Comparison of ENCODE assay signal across 17 cellular contexts in genomic region chr3:126317029-126317996, GRCh38. TPM values are rescaled to one million over a fixed set of nuclear protein-coding genes. Genes with fewer than 3 reads are reported as not detected.
DNase-seq lines count a peak whose midpoint lies in the region; ATAC-seq, FAIRE-seq and TF ChIP-seq lines count a peak whose summit lies in the region.
"Had no signal": no experiment of that assay in that cellular context is flagged by ENCODE, and none has a peak within 500 bp of the region (broad histone marks: within the 10 kb centered on the region; RNA-seq: fewer than 3 reads in every experiment).

No MANE protein-coding gene starts in this region.

- H3K27ac ChIP-seq in K562 (ENCODE audit: extremely low read depth, low read depth, low read length) (no peak overlapping the region), upper lobe of right lung (no peak overlapping the region)
- H3K27ac ChIP-seq: A549; BLaER1 treated with 17β-estradiol and CSF1 and Interleukin-3, amounts not matched to agents 10 nM and 100 nM; KMS-11 had no signal

- CTCF ChIA-PET in K562 (lab: Yijun Ruan, JAX; ENCODE audit: low intra/inter-chr PET ratio): no interaction called here

- no peak for FAIRE-seq in K562 (lab: Jason Lieb, UNC)
- FAIRE-seq: A549 had no signal

- TF ChIP-seq RAD21 in K562 (CRISPR knock-in tag; conservative IDR thresholded peaks at IDR 0.05 in 1 of 2, IDR thresholded peaks at IDR 0.05 in 1 of 2): no peak

- TF ChIP-seq EP300 in K562 (IDR thresholded peaks at IDR 0.05; ENCODE audit: low read length): no peak

- H3K9me1 ChIP-seq in K562 (ENCODE audit: control insufficient read depth, insufficient read depth, low read length): no peaks in the 10 kb centered on the region

- TF ChIP-seq POLR2A in K562 (conservative IDR thresholded peaks at IDR 0.05): no peak

- no peak overlapping the region for H3K4me2 ChIP-seq in K562 (ENCODE audit: insufficient read depth, low read length)
- H3K4me2 ChIP-seq: A549; BLaER1 treated with 17β-estradiol and CSF1 and Interleukin-3, amounts not matched to agents 10 nM and 100 nM; GM23338; KMS-11 had no signal

- no peaks in the 10 kb centered on the region for H3K9me3 ChIP-seq in K562 (replicated peaks; ENCODE audit: control insufficient read depth, insufficient read depth, low read depth, low read length)
- no peaks in the 10 kb centered on the region for H3K9me3 ChIP-seq in upper lobe of right lung
- H3K9me3 ChIP-seq: A549 had no signal

- DNase-seq in activated CD8-positive, alpha-beta memory T cell treated with anti-CD3 and anti-CD28 coated beads for 24 hours: peak; percentile 30
- no peak for DNase-seq in activated CD8-positive, alpha-beta memory T cell treated with anti-CD3 and anti-CD28 coated beads, Interleukin-2, amount 50 U/mL, for 4 hours
- DNase-seq in K562 (ENCODE audit: extremely low read depth in 1 of 4, low spot score in 3 of 4): no peak
- DNase-seq in kidney tubule cell (ENCODE audit: low spot score): peak; percentile 6
- peak; percentile 55 for DNase-seq in upper lobe of right lung
- DNase-seq in activated gamma-delta T cell (lab: John Stamatoyannopoulos, UW): no peak
- no peak for DNase-seq in middle frontal gyrus (ENCODE audit: extremely low spot score, low spot score)
- no peak for DNase-seq in NCI-H146 (lab: John Stamatoyannopoulos, UW)
- DNase-seq: DMS79 treated with DMSO at 0.1 percent for 48 hours; HFFc6; NCI-H1105; NCI-H1694 treated with DMSO at 0.1 percent for 48 hours; NK-92 treated with Interleukin-12 subunit alpha and Interleukin-12 subunit beta, amount 100 ng/mL, for 24 hours had no signal

- in situ Hi-C loops in K562 (cut with MboI): no loop called here

- H3K9ac ChIP-seq in K562 (ENCODE audit: insufficient read depth in 1 of 2, low read depth in 2 of 2, low read length in 2 of 2): no peak overlapping the region
- H3K9ac ChIP-seq: BLaER1 treated with 17β-estradiol and CSF1 and Interleukin-3, amounts not matched to agents 10 nM and 100 nM; KMS-11 had no signal

- POLR2A ChIA-PET in K562 (lab: Yijun Ruan, JAX): interaction anchor here (0.6 to 1.4 kb wide), 2 partner anchors 30 to 155 kb away, joined by 3 to 4 read pairs; no protein-coding TSS in a partner anchor

- H3K36me3 ChIP-seq in K562 (ENCODE audit: control insufficient read depth, insufficient read depth, low read length): no peaks in the 10 kb centered on the region
- H3K36me3 ChIP-seq in upper lobe of right lung: no peaks in the 10 kb centered on the region
- H3K36me3 ChIP-seq: BLaER1 treated with 17β-estradiol and CSF1 and Interleukin-3, amounts not matched to agents 10 nM and 100 nM had no signal

- H3K4me1 ChIP-seq in K562 (replicated peaks in 1 of 2; ENCODE audit: control insufficient read depth in 2 of 2, insufficient read depth in 2 of 2, low read length in 2 of 2) (no peaks in the 10 kb centered on the region), upper lobe of right lung (no peaks in the 10 kb centered on the region)
- H3K4me1 ChIP-seq: A549; BLaER1 treated with 17β-estradiol and CSF1 and Interleukin-3, amounts not matched to agents 10 nM and 100 nM had no signal

- no peak overlapping the region for H2AFZ ChIP-seq in K562 (ENCODE audit: low read depth, low read length)
- H2AFZ ChIP-seq: GM23338 had no signal

- ATAC-seq in K562 (no peak), upper lobe of right lung (no peak)
- ATAC-seq: A549 had no signal

- 4% methylated on average over 13 of the region's 14 CpGs for WGBS in K562 (ENCODE audit: insufficient coverage, low coverage, missing lambda C conversion rate)

- intact Hi-C loops in K562 (cut with micrococcal nuclease): no loop called here
- intact Hi-C loops in upper lobe of right lung (cut with DNase I): no loop called here

- BruUV-seq in K562 (replicated peaks; lab: Mats Ljungman, UMichigan): no TSS peak

- no peaks in the 10 kb centered on the region for H4K20me1 ChIP-seq in K562 (replicated peaks; ENCODE audit: control insufficient read depth, insufficient read depth, low read length)
- H4K20me1 ChIP-seq: BLaER1 treated with 17β-estradiol and CSF1 and Interleukin-3, amounts not matched to agents 10 nM and 100 nM had no signal

- no peak for TF ChIP-seq CTCF in K562 (IDR thresholded peaks at IDR 0.05 in 2 of 3, conservative IDR thresholded peaks at IDR 0.05 in 1 of 3; ENCODE audit: insufficient read depth in 2 of 3, low read depth in 1 of 3, low read length in 3 of 3)
- TF ChIP-seq CTCF in upper lobe of right lung (IDR thresholded peaks at IDR 0.05): no peak

- H3K4me3 ChIP-seq in K562 (no peak overlapping the region), upper lobe of right lung (no peak overlapping the region)
- H3K4me3 ChIP-seq: A549; BLaER1 treated with 17β-estradiol and CSF1 and Interleukin-3, amounts not matched to agents 10 nM and 100 nM; GM23338 had no signal

- H3K27me3 ChIP-seq in K562 (ENCODE audit: control insufficient read depth in 2 of 2, insufficient read depth in 2 of 2, low read length in 2 of 2): peaks cover 0 to 34% of the 10 kb centered on the region in 2 experiments; a peak in 4 of 5 replicates
- H3K27me3 ChIP-seq in upper lobe of right lung: no peaks in the 10 kb centered on the region
- H3K27me3 ChIP-seq: BLaER1 treated with 17β-estradiol and CSF1 and Interleukin-3, amounts not matched to agents 10 nM and 100 nM had no signal

- no peaks in the 10 kb centered on the region for H3K79me2 ChIP-seq in K562 (ENCODE audit: control insufficient read depth, insufficient read depth, low read length)

TF ChIP-seq in K562, 482 proteins besides CTCF, POLR2A, EP300 and RAD21:
- no peak for TF ChIP-seq PURB (CRISPR knock-in tag; IDR thresholded peaks at IDR 0.05; ENCODE audit: low read depth)
- peak; percentile 40; the same call in 1 of the 2 replicates for TF ChIP-seq NFIC (IDR thresholded peaks at IDR 0.05)

RNA-seq across cellular contexts. Expression of gene KLF15, which starts 39.9 kb away (rescaled TPM):
- total RNA-seq in K562 (2011; cell fraction: chromatin; rRNA removed; ENCODE audit: low replicate concordance): 2.5 and 7.4 TPM in 2 replicates
- 6.7 and 7.2 TPM in 2 replicates for total RNA-seq in K562 (2011; cell fraction: nucleolus; rRNA removed)
- total RNA-seq in K562 (2011; cell fraction: nucleoplasm; rRNA removed): 2.3 and 4.8 TPM in 2 replicates
- total RNA-seq in K562 (2014; rRNA removed) (3.5 and 3.7 TPM in 2 replicates), K562 (2014; rRNA removed; fragmentation: Illumina TruSeq; extraction: Trizol) (0.91 and 1.1 TPM in 2 replicates), K562 (2015; rRNA removed; fragmentation: Illumina TruSeq; extraction: Trizol) (0.83 and 0.91 TPM in 2 replicates), K562 (2021) (3.7 and 4.8 TPM in 2 replicates), upper lobe of right lung (44.6 TPM)
- polyA plus RNA-seq in K562 (2011; rRNA removed) (1.7 and 1.9 TPM in 2 replicates), K562 (2014; fragmentation: Illumina TruSeq; extraction: Trizol) (1.2 and 1.8 TPM in 2 replicates), K562 (2014; fragmentation: Nextera tagmentation; extraction: Ambion mirVana) (under 1 TPM; 0.08 to 0.13 TPM), K562 (2014; rRNA removed) (2.8 and 3.2 TPM in 2 replicates)
- polyA plus RNA-seq in K562 (2011; cell fraction: cytosol; rRNA removed): 1.5 and 4.3 TPM in 2 replicates
- 2.5 and 4.1 TPM in 2 replicates for polyA plus RNA-seq in K562 (2011; cell fraction: nucleus; rRNA removed)
- polyA plus RNA-seq in K562 (2012): 1.1 TPM in 2 replicates
- polyA minus RNA-seq in K562 (2011; rRNA and poly(A)+ RNA removed): 0.63 and 0.67 TPM in 2 replicates
- polyA minus RNA-seq in K562 (2011; cell fraction: cytosol; rRNA and poly(A)+ RNA removed): 0.46 and 0.76 TPM in 2 replicates
- polyA minus RNA-seq in K562 (2011; cell fraction: nucleus; rRNA and poly(A)+ RNA removed): 5.0 TPM in 2 replicates
- polyA plus RNA-seq: A549 had no signal

Comparison
In these comparisons a context has a peak if more than half of its experiments do, and no peak if none do; other contexts are left out.
1. DNase-seq: peak in activated CD8-positive, alpha-beta memory T cell treated with anti-CD3 and anti-CD28 coated beads for 24 hours (single experiment), kidney tubule cell (single experiment) and upper lobe of right lung (single experiment); none in activated CD8-positive, alpha-beta memory T cell treated with anti-CD3 and anti-CD28 coated beads, Interleukin-2, amount 50 U/mL, for 4 hours (single experiment), K562 (0 of 4), activated gamma-delta T cell (single experiment), middle frontal gyrus (single experiment) and NCI-H146 (single experiment).